Comparison of ENCODE assay signal across 8 cellular contexts in the genomic region with DNA sequence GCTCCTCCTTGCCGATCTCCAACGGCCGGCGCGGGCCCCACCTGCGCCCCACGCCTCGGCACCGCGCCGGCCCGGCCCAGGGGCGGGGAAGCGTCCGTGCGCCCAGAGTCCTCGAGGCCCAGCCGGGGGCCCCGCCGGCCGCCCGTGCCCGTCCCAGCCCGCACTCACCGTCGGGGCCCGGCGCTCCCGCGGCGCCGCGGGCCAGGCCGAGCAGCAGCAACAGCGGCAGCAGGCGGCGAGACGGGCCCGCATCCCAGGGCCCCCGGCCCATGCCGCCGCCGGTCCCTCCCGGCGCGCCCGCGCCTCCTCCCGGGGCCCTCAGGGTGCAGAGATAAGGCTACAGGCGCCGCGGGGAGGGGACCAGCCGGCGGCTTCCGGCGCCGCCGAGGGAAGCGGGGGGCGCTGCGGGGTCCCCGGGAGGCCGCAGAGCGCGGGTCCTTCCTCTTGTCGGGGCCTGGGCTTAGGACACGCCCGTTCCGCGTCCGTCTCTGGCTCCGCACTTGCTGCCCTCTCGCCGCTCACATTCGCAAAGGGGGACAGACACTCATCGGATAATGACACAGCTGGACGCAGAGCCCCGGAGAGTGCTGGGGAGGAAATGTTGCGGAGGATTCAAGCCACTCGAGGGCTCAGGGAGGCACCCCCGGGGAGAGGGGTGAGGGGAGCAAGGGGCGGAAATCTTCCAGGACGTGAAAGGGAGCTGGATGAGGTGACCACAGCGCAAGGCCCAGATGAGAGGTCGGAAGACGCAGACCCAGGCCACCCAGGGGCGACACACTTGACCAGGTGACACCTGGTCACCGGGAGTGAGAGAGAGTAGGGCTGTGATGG. TPM values are rescaled to one million over a fixed set of nuclear protein-coding genes. Genes with fewer than 3 reads are reported as not detected.
DNase-seq lines count a peak whose midpoint lies in the region; ATAC-seq and TF ChIP-seq lines count a peak whose summit lies in the region.

A gene (minus strand): TSS at position 333 of the 831 bp plus-strand sequence. CDS start 62 bp downstream, at position 271.

- no peak for TF ChIP-seq CTCF in MM.1S (IDR thresholded peaks at IDR 0.05; ENCODE audit: low read length)
- TF ChIP-seq CTCF in fibroblast of lung (conservative IDR thresholded peaks at IDR 0.05 in 1 of 2, IDR thresholded peaks at IDR 0.05 in 1 of 2; ENCODE audit: low read depth in 1 of 2, low read length in 2 of 2) = no peak
- TF ChIP-seq CTCF in nephron progenitor cell (IDR thresholded peaks at IDR 0.05) = no peak

- peak; percentile 66 for ATAC-seq in activated CD8-positive, alpha-beta memory T cell treated with anti-CD3 and anti-CD28 coated beads, Interleukin-2, amount 10 ng/mL, durations not matched to agents 7 days and 5 days

- H3K27me3 Mint-ChIP-seq in activated CD8-positive, alpha-beta memory T cell treated with anti-CD3 and anti-CD28 coated beads, Interleukin-2, amount 10 ng/mL, durations not matched to agents 7 days and 5 days = no peaks in the 10 kb centered on the region
- peaks cover 17% of the 10 kb centered on the region for H3K27me3 Mint-ChIP-seq in nephron progenitor cell (ENCODE audit: low read depth, poor library complexity)

- H3K4me2 ChIP-seq in MM.1S (ENCODE audit: low read depth, low read length) = peak within 1 kb of the TSS; percentile 60
- peak within 1 kb of the TSS; percentile 91 for H3K4me2 ChIP-seq in fibroblast of lung (ENCODE audit: extremely low read depth, insufficient read depth, low read length)

- H3K27me3 ChIP-seq in HAP-1 (ENCODE audit: low read depth) (no peaks in the 10 kb centered on the region), MM.1S (replicated peaks; ENCODE audit: insufficient read depth, low read length) (no peaks in the 10 kb centered on the region; the same call in 1 of the 2 replicates), fibroblast of lung (ENCODE audit: control insufficient read depth, insufficient read depth, low read length) (no peaks in the 10 kb centered on the region)

- H3K4me3 Mint-ChIP-seq in activated CD8-positive, alpha-beta memory T cell treated with anti-CD3 and anti-CD28 coated beads, Interleukin-2, amount 10 ng/mL, durations not matched to agents 7 days and 5 days = peak within 1 kb of the TSS; percentile 86
- peak within 1 kb of the TSS; percentile 92 for H3K4me3 Mint-ChIP-seq in nephron progenitor cell

- H3F3A ChIP-seq in MM.1S (ENCODE audit: insufficient read depth, low read length) = no peaks in the 10 kb centered on the region

- DNase-seq in NOMO-1 (lab: John Stamatoyannopoulos, UW; ENCODE audit: unreplicated experiment in 2 of 2) = peak; percentile 17 to 31
- no peak for DNase-seq in NOMO-1 treated with dmso at 0.1 percent for 144 hours (lab: John Stamatoyannopoulos, UW; ENCODE audit: unreplicated experiment)
- DNase-seq in HAP-1 (ENCODE audit: low spot score in 2 of 2) = peak; percentile 20 to 59
- no peak for DNase-seq in MM.1S
- DNase-seq in activated CD8-positive, alpha-beta memory T cell treated with anti-CD3 and anti-CD28 coated beads, Interleukin-2, amount 10 ng/mL, durations not matched to agents 7 days and 5 days = peak; percentile 57
- DNase-seq in fibroblast of lung (ENCODE audit: low read depth in 2 of 2) = peak; percentile 17 to 27
- peak; percentile 61 for DNase-seq in nephron progenitor cell
- DNase-seq in NCI-H1930 (lab: John Stamatoyannopoulos, UW) = no peak

- H3K9ac ChIP-seq in MM.1S (ENCODE audit: low read length) (no peak within 1 kb of the TSS), fibroblast of lung (ENCODE audit: insufficient read depth, low read length) (peak within 1 kb of the TSS; percentile 67)

- H2AFZ ChIP-seq in MM.1S (ENCODE audit: low read length) (peak within 1 kb of the TSS; percentile 17; the same call in 1 of the 2 replicates), fibroblast of lung (ENCODE audit: low read length) (peak within 1 kb of the TSS; percentile 86)

- H3K4me1 ChIP-seq in HAP-1 = peaks cover 9% of the 10 kb centered on the region
- peaks cover 4% of the 10 kb centered on the region for H3K4me1 ChIP-seq in MM.1S (ENCODE audit: low read length)
- H3K4me1 ChIP-seq in fibroblast of lung (ENCODE audit: control insufficient read depth, extremely low read depth, insufficient read depth, low read length) = peaks cover 5% of the 10 kb centered on the region

- H3K27ac Mint-ChIP-seq in activated CD8-positive, alpha-beta memory T cell treated with anti-CD3 and anti-CD28 coated beads, Interleukin-2, amount 10 ng/mL, durations not matched to agents 7 days and 5 days = peak within 1 kb of the TSS; percentile 94
- H3K27ac Mint-ChIP-seq in nephron progenitor cell = peak within 1 kb of the TSS; percentile 78

- CTCF ChIA-PET in activated CD8-positive, alpha-beta memory T cell treated with anti-CD3 and anti-CD28 coated beads, Interleukin-2, amount 10 ng/mL, durations not matched to agents 7 days and 5 days (lab: Charles Lee) = interaction anchor here (1.1 to 3.5 kb wide), 8 partner anchors 9 to 157 kb away, joined by 3 to 21 read pairs (median 6); a partner anchor contains a TSS

- peaks cover 30% of the 10 kb centered on the region for H3K36me3 Mint-ChIP-seq in activated CD8-positive, alpha-beta memory T cell treated with anti-CD3 and anti-CD28 coated beads, Interleukin-2, amount 10 ng/mL, durations not matched to agents 7 days and 5 days
- H3K36me3 Mint-ChIP-seq in nephron progenitor cell (ENCODE audit: low read depth) = peaks cover 22% of the 10 kb centered on the region

- peaks cover 68% of the 10 kb centered on the region for H3K4me1 Mint-ChIP-seq in activated CD8-positive, alpha-beta memory T cell treated with anti-CD3 and anti-CD28 coated beads, Interleukin-2, amount 10 ng/mL, durations not matched to agents 7 days and 5 days
- peaks cover 60% of the 10 kb centered on the region for H3K4me1 Mint-ChIP-seq in nephron progenitor cell

- in situ Hi-C loops in HAP-1 (cut with MboI; ENCODE audit: low sequenced_read_pairs) = no loop called here

- no peaks in the 10 kb centered on the region for H3K9me3 ChIP-seq in HAP-1
- H3K9me3 ChIP-seq in MM.1S (replicated peaks; ENCODE audit: insufficient read depth, low read length) = no peaks in the 10 kb centered on the region
- H3K9me3 ChIP-seq in fibroblast of lung (ENCODE audit: control insufficient read depth, insufficient read depth, low read depth, low read length) = no peaks in the 10 kb centered on the region

- H4K20me1 ChIP-seq in MM.1S (ENCODE audit: insufficient read depth, low read length) (no peaks in the 10 kb centered on the region), fibroblast of lung (ENCODE audit: control insufficient read depth, extremely low read depth, insufficient read depth, low read length) (no peaks in the 10 kb centered on the region)

- H3K4me3 ChIP-seq in HAP-1 (peak within 1 kb of the TSS; percentile 31), MM.1S (ENCODE audit: low read length) (peak within 1 kb of the TSS; percentile 42; the same call in 1 of the 2 replicates), fibroblast of lung (replicated peaks in 1 of 4; ENCODE audit: control extremely low read depth in 1 of 4, insufficient read depth in 1 of 4, low read depth in 3 of 4, low read length in 4 of 4) (peak within 1 kb of the TSS; percentile 47 to 68 (median 56))

- H3K9me2 ChIP-seq in MM.1S (replicated peaks; ENCODE audit: insufficient read depth, low read length) = no peaks in the 10 kb centered on the region

- H3K36me3 ChIP-seq in HAP-1 (replicated peaks) (no peaks in the 10 kb centered on the region), MM.1S (replicated peaks; ENCODE audit: insufficient read depth, low read length) (no peaks in the 10 kb centered on the region), fibroblast of lung (ENCODE audit: control insufficient read depth, insufficient read depth, low read length) (peaks cover 2% of the 10 kb centered on the region)

- H3K79me2 ChIP-seq in MM.1S (ENCODE audit: low read length) (no peaks in the 10 kb centered on the region), fibroblast of lung (ENCODE audit: control insufficient read depth, insufficient read depth, low read length) (no peaks in the 10 kb centered on the region)

- no peak within 1 kb of the TSS for H3K27ac ChIP-seq in MM.1S (ENCODE audit: low read length)
- H3K27ac ChIP-seq in fibroblast of lung (ENCODE audit: insufficient read depth, low read length) = peak within 1 kb of the TSS; percentile 38

- H3K9me3 Mint-ChIP-seq in activated CD8-positive, alpha-beta memory T cell treated with anti-CD3 and anti-CD28 coated beads, Interleukin-2, amount 10 ng/mL, durations not matched to agents 7 days and 5 days (ENCODE audit: low read depth) = no peaks in the 10 kb centered on the region
- no peaks in the 10 kb centered on the region for H3K9me3 Mint-ChIP-seq in nephron progenitor cell

RNA-seq across cellular contexts. Expression of the gene that starts here (rescaled TPM):
- 10 to 100 TPM; 18.5 to 21.2 TPM for total RNA-seq in activated CD8-positive, alpha-beta memory T cell treated with anti-CD3 and anti-CD28 coated beads, Interleukin-2, amount 10 ng/mL, durations not matched to agents 7 days and 5 days
- total RNA-seq in fibroblast of lung = 14.6 and 28.6 TPM in 2 replicates
- polyA plus RNA-seq in fibroblast of lung = 23.1 and 27.4 TPM in 2 replicates
- polyA plus RNA-seq in fibroblast of lung (2012) = 15.3 and 18.7 TPM in 2 replicates
- polyA minus RNA-seq in fibroblast of lung (ENCODE audit: low replicate concordance) = 12.4 and 20.9 TPM in 2 replicates

Comparison
In these comparisons a context has a peak if more than half of its experiments do, and no peak if none do; other contexts are left out.
1. DNase-seq: peak in NOMO-1 (2 of 2), HAP-1 (2 of 2), activated CD8-positive, alpha-beta memory T cell treated with anti-CD3 and anti-CD28 coated beads, Interleukin-2, amount 10 ng/mL, durations not matched to agents 7 days and 5 days (single experiment), fibroblast of lung (2 of 2) and nephron progenitor cell (single experiment); none in NOMO-1 treated with dmso at 0.1 percent for 144 hours (single experiment), MM.1S (single experiment) and NCI-H1930 (0 of 2).
2. Peak in every context shown above with its lines, with median percentiles within 50 percentile points of each other: H3K4me3 ChIP-seq.